In genomic region chr14:29536886-29537511, GRCh38 we compare ENCODE assay signal across 11 cellular contexts.
A peak's percentile ranks its signal among the peaks of the same experiment; 100 is the strongest.
DNase-seq lines count a peak whose midpoint lies in the region; ATAC-seq, FAIRE-seq and TF ChIP-seq lines count a peak whose summit lies in the region.
"Had no signal": no experiment of that assay in that cellular context is flagged by ENCODE, and none has a peak within 500 bp of the region (broad histone marks: within the 10 kb centered on the region; RNA-seq: fewer than 3 reads in every experiment).

No MANE protein-coding gene starts in this region.

- H3K4me3 ChIP-seq in adrenal gland (no peak overlapping the region), right lobe of liver (no peak overlapping the region)

- no peak for FAIRE-seq in D721Med (lab: Jason Lieb, UNC)

- H3K36me3 ChIP-seq in adrenal gland (replicated peaks in 1 of 2) (no peaks in the 10 kb centered on the region), right lobe of liver (no peaks in the 10 kb centered on the region)

- H3K4me1 ChIP-seq in adrenal gland (replicated peaks in 1 of 2) (no peaks in the 10 kb centered on the region), right lobe of liver (no peaks in the 10 kb centered on the region)

- DNase-seq in D721Med (ENCODE audit: insufficient read length, low spot score) (no peak), adrenal gland (no peak), right lobe of liver (no peak), amniotic stem cell (lab: John Stamatoyannopoulos, UW) (no peak), CD1c-positive myeloid dendritic cell (ENCODE audit: extremely low spot score) (no peak), NCI-H1930 (lab: John Stamatoyannopoulos, UW) (no peak)
- no peak for DNase-seq in effector CD4-positive, alpha-beta T cell
- DNase-seq: activated naive CD8-positive, alpha-beta T cell treated with anti-CD3 and anti-CD28 coated beads, Interleukin-2, amount 10 ng/mL, durations not matched to agents 7 days and 5 days; nucleus accumbens had no signal

- no peak overlapping the region for H3K27ac ChIP-seq in adrenal gland
- no peak overlapping the region for H3K27ac ChIP-seq in right lobe of liver
- H3K27ac ChIP-seq: KMS-11 had no signal

- TF ChIP-seq POLR2A in adrenal gland (IDR thresholded peaks at IDR 0.05) (no peak), right lobe of liver (IDR thresholded peaks at IDR 0.05) (no peak)

- intact Hi-C loops in adrenal gland (cut with DNase I) (loop anchor here (5.0 to 10.0 kb wide), 2 partner anchors 780 to 782 kb away; no protein-coding TSS in a partner anchor), right lobe of liver (cut with DNase I) (loop anchor here in 1 of 2 donors (10.0 kb wide), 1 partner anchor 782 kb away; no protein-coding TSS in a partner anchor)

- H3K27me3 ChIP-seq in adrenal gland (peaks cover 3% of the 10 kb centered on the region), right lobe of liver (no peaks in the 10 kb centered on the region)

- H3K9me3 ChIP-seq in adrenal gland (replicated peaks in 1 of 3) (no peaks in the 10 kb centered on the region), right lobe of liver (no peaks in the 10 kb centered on the region)

- no peak for ATAC-seq in right lobe of liver

- peak; percentile 57 for TF ChIP-seq CTCF in D721Med (IDR thresholded peaks at IDR 0.05; ENCODE audit: insufficient read depth, missing control alignments)
- peak; percentile 61 for TF ChIP-seq CTCF in LNCAP (IDR thresholded peaks at IDR 0.05)
- peak in 5 of 6 experiments; percentile 12 to 58 (median 36) for TF ChIP-seq CTCF in adrenal gland (IDR thresholded peaks at IDR 0.05)
- TF ChIP-seq CTCF in right lobe of liver (IDR thresholded peaks at IDR 0.05) = peak; percentile 21 to 51 (median 48)
